ENCODE assay signal across 11 cellular contexts in the genomic region with DNA sequence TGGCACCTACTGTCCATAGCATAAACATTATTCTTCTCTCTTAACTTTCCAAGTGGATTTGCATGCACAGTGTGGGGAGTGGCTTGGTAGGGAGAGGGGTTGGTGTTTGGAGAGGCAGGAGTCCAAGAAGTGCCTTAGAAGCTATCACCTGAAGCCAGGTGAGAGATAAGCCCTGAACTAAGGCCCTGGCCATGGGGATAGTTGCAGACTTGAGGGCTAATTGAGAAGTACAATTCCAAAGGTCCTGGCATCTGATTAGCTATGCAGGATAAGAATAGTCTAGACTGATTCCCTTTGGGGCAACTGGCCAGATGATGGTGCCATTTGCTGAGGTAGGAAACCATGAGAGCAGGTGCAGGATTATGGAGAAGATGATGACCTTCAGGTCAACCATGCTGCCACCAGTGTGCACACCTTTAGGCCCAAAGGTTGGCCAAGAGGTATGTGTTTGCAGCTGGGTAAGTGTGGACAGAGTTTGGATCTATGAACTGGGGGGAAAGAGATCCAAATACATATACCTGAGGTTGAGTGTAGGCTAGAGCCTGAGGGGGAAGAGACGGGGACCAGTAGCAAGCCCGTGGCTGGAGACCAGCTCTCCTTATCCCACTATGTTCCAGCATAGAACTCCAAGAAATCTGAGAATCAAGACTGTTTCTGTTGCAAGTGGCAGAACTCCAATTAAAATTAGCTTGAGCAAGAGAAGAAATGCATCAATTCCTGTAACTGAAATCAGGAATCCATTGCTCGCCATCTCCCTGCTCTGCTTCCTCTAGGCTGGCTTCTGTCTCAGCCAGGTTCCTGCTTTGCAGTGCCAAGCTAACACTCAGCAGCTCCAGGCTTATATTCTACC. TPM values are rescaled to one million over a fixed set of nuclear protein-coding genes. Genes with fewer than 3 reads are reported as not detected.
DNase-seq lines count a peak whose midpoint lies in the region; ATAC-seq and TF ChIP-seq lines count a peak whose summit lies in the region.
"Had no signal": no experiment of that assay in that cellular context is flagged by ENCODE, and none has a peak within 500 bp of the region (broad histone marks: within the 10 kb centered on the region; RNA-seq: fewer than 3 reads in every experiment).

No MANE protein-coding gene starts in this region.

- intact Hi-C loops in Panc1 (cut with micrococcal nuclease; ENCODE audit: unreplicated experiment): no loop called here
- intact Hi-C loops in esophagus muscularis mucosa (cut with DNase I): no loop called here

- no peak overlapping the region for H3K9ac ChIP-seq in parathyroid adenoma

- in situ Hi-C loops in Panc1 (cut with HindIII; ENCODE audit: low pct_unique_long_range_greater_than_20kb, low sequenced_read_pairs): no loop called here

- no peaks in the 10 kb centered on the region for H3K9me3 Mint-ChIP-seq in CD8-positive, alpha-beta memory T cell

- no peak for TF ChIP-seq EP300 in esophagus muscularis mucosa (IDR thresholded peaks at IDR 0.05)

- H3K27ac Mint-ChIP-seq in CD8-positive, alpha-beta memory T cell: peak overlapping the region; percentile 32 to 91 (median 64)

- peaks cover 8% of the 10 kb centered on the region for H3K79me2 ChIP-seq in parathyroid adenoma

- H3K4me1 ChIP-seq in CD8-positive, alpha-beta memory T cell (ENCODE audit: insufficient read depth, low read length): peaks cover 16% of the 10 kb centered on the region
- peaks cover 5% of the 10 kb centered on the region; the same call in 1 of the 2 replicates for H3K4me1 ChIP-seq in Panc1 (ENCODE audit: control insufficient read depth, insufficient read depth, low read length)
- peaks cover 20 to 29% (median 25%) of the 10 kb centered on the region in 4 donors for H3K4me1 ChIP-seq in esophagus muscularis mucosa
- H3K4me1 ChIP-seq in parathyroid adenoma: peaks cover 15% of the 10 kb centered on the region
- peaks cover 10% of the 10 kb centered on the region for H3K4me1 ChIP-seq in SJCRH30

- CTCF ChIA-PET in CD8-positive, alpha-beta memory T cell (lab: Charles Lee): interaction anchor here (0.8 to 12.1 kb wide), 10 partner anchors 11 to 150 kb away, joined by 3 to 185 read pairs (median 4); a partner anchor contains a TSS
- CTCF ChIA-PET in Panc1 (lab: Charles Lee): interaction anchor here (0.5 to 4.0 kb wide), 2 partner anchors 34 to 84 kb away, joined by 3 to 50 read pairs; no protein-coding TSS in a partner anchor

- POLR2A ChIA-PET in CD8-positive, alpha-beta memory T cell (lab: Charles Lee): interaction anchor here (1.5 to 4.9 kb wide), 2 partner anchors 11 to 23 kb away, joined by 5 to 29 read pairs; a partner anchor contains a TSS
- POLR2A ChIA-PET in Panc1 (lab: Charles Lee): no interaction called here

- peaks cover 0 to 12% (median 1%) of the 10 kb centered on the region in 3 donors for H3K36me3 Mint-ChIP-seq in CD8-positive, alpha-beta memory T cell

- no peak overlapping the region for H2AFZ ChIP-seq in parathyroid adenoma

- H3K27ac ChIP-seq in CD8-positive, alpha-beta memory T cell (ENCODE audit: low read depth, low read length): no peak overlapping the region
- H3K27ac ChIP-seq in Panc1 (ENCODE audit: low read length): peak overlapping the region; percentile 84; the same call in 1 of the 2 replicates
- peak overlapping the region; percentile 94 to 96 (median 95) for H3K27ac ChIP-seq in esophagus muscularis mucosa (replicated peaks in 1 of 4)
- H3K27ac ChIP-seq in parathyroid adenoma: peak overlapping the region; percentile 7
- H3K27ac ChIP-seq in SJCRH30: no peak overlapping the region

- TSS peak; percentile 66 for BruUV-seq in Panc1 (replicated peaks; lab: Mats Ljungman, UMichigan)

- no peak overlapping the region for H3K4me2 ChIP-seq in parathyroid adenoma (ENCODE audit: low read length)

- TF ChIP-seq POLR2A in esophagus muscularis mucosa (IDR thresholded peaks at IDR 0.05; ENCODE audit: low read depth): no peak

- H3K4me3 Mint-ChIP-seq in CD8-positive, alpha-beta memory T cell: peak overlapping the region; percentile 93 to 99 (median 97)

- H3K27me3 Mint-ChIP-seq in CD8-positive, alpha-beta memory T cell: no peaks in the 10 kb centered on the region

- H3K4me3 ChIP-seq in CD8-positive, alpha-beta memory T cell (ENCODE audit: low read length): no peak overlapping the region
- H3K4me3 ChIP-seq in Panc1 (ENCODE audit: low read depth in 2 of 2, low read length in 2 of 2): no peak overlapping the region
- H3K4me3 ChIP-seq in esophagus muscularis mucosa: no peak overlapping the region
- no peak overlapping the region for H3K4me3 ChIP-seq in parathyroid adenoma (ENCODE audit: low read depth, low read length)
- H3K4me3 ChIP-seq in SJCRH30: no peak overlapping the region
- H3K4me3 ChIP-seq: K562 had no signal

- no peaks in the 10 kb centered on the region for H3K27me3 ChIP-seq in CD8-positive, alpha-beta memory T cell (ENCODE audit: insufficient read depth, low read length, poor library complexity, severe bottlenecking)
- no peaks in the 10 kb centered on the region for H3K27me3 ChIP-seq in Panc1 (ENCODE audit: control insufficient read depth, insufficient read depth, low read length)
- no peaks in the 10 kb centered on the region for H3K27me3 ChIP-seq in esophagus muscularis mucosa
- no peaks in the 10 kb centered on the region for H3K27me3 ChIP-seq in parathyroid adenoma (ENCODE audit: control insufficient read depth, insufficient read depth, low read length)
- no peaks in the 10 kb centered on the region for H3K27me3 ChIP-seq in SJCRH30

- no peak for ATAC-seq in Panc1
- ATAC-seq: K562 had no signal

- DNase-seq in CD8-positive, alpha-beta memory T cell: no peak
- no peak for DNase-seq in Panc1 (ENCODE audit: low read depth, low spot score)
- no peak for DNase-seq in esophagus muscularis mucosa (ENCODE audit: extremely low spot score)
- DNase-seq in SJCRH30: no peak
- DNase-seq in amniotic stem cell (lab: John Stamatoyannopoulos, UW): no peak
- DNase-seq in SK-N-DZ (ENCODE audit: low spot score): no peak
- DNase-seq: activated CD4-positive, CD25-positive, alpha-beta regulatory T cell had no signal

- H3K4me1 Mint-ChIP-seq in CD8-positive, alpha-beta memory T cell: peaks cover 28 to 37% (median 37%) of the 10 kb centered on the region in 3 donors

- WGBS in esophagus muscularis mucosa: 96% methylated on average over 3 of the region's 3 CpGs

- H3K9me3 ChIP-seq in CD8-positive, alpha-beta memory T cell (ENCODE audit: low read length): no peaks in the 10 kb centered on the region
- no peaks in the 10 kb centered on the region for H3K9me3 ChIP-seq in Panc1 (ENCODE audit: control insufficient read depth, insufficient read depth, low read depth, low read length)
- no peaks in the 10 kb centered on the region for H3K9me3 ChIP-seq in esophagus muscularis mucosa
- no peaks in the 10 kb centered on the region for H3K9me3 ChIP-seq in parathyroid adenoma (ENCODE audit: control insufficient read depth, low read length)
- no peaks in the 10 kb centered on the region for H3K9me3 ChIP-seq in SJCRH30 (replicated peaks)

- no peak for TF ChIP-seq CTCF in Panc1 (IDR thresholded peaks at IDR 0.05)
- no peak for TF ChIP-seq CTCF in esophagus muscularis mucosa (IDR thresholded peaks at IDR 0.05)
- TF ChIP-seq CTCF in parathyroid adenoma (IDR thresholded peaks at IDR 0.05): no peak

- no peaks in the 10 kb centered on the region for H3K36me3 ChIP-seq in CD8-positive, alpha-beta memory T cell (ENCODE audit: insufficient read depth, low read length)
- H3K36me3 ChIP-seq in Panc1 (ENCODE audit: control insufficient read depth, insufficient read depth, low read length): no peaks in the 10 kb centered on the region; the same call in 1 of the 2 replicates
- no peaks in the 10 kb centered on the region for H3K36me3 ChIP-seq in esophagus muscularis mucosa
- no peaks in the 10 kb centered on the region for H3K36me3 ChIP-seq in parathyroid adenoma (ENCODE audit: control insufficient read depth, insufficient read depth, low read length)
- H3K36me3 ChIP-seq in SJCRH30: no peaks in the 10 kb centered on the region; the same call in 1 of the 2 replicates

RNA-seq across cellular contexts. Expression of a gene that starts 1.8 kb away (rescaled TPM):
- 10 to 100 TPM; 79.6 to 88.3 TPM for total RNA-seq in CD8-positive, alpha-beta memory T cell
- 16.9 TPM for polyA plus RNA-seq in CD8-positive, alpha-beta memory T cell
- total RNA-seq in Panc1 (2021; ENCODE audit: unreplicated experiment) (24.5 TPM), esophagus muscularis mucosa (10 to 100 TPM in 3 of 4 donors, 1 to 10 TPM in 1; 9.1 to 20.7 (median 12.5) TPM)
- polyA plus RNA-seq in Panc1 (2012; ENCODE audit: insufficient read length): 43.8 TPM
- 14.9 and 16.2 TPM in 2 replicates for total RNA-seq in SJCRH30 (2014; rRNA removed; shearing (Covaris generic))
- 38.6 and 40.2 TPM in 2 replicates for polyA plus RNA-seq in SK-N-DZ (2014; cell fraction: cytosol; rRNA removed)
- polyA plus RNA-seq in SK-N-DZ (2014; cell fraction: nucleus; rRNA removed): 35.4 and 45.6 TPM in 2 replicates

RNA-seq across cellular contexts. Expression of a gene that starts 21.0 kb away (rescaled TPM):
- total RNA-seq in CD8-positive, alpha-beta memory T cell: not detected
- polyA plus RNA-seq in CD8-positive, alpha-beta memory T cell: not detected
- total RNA-seq in Panc1 (2021; ENCODE audit: unreplicated experiment): not detected
- not detected for polyA plus RNA-seq in Panc1 (2012; ENCODE audit: insufficient read length)
- total RNA-seq in esophagus muscularis mucosa: under 1 TPM in 3 of 4 donors, not detected in 1; 0.26 to 0.34 (median 0.33) TPM
- not detected in 2 replicates for total RNA-seq in SJCRH30 (2014; rRNA removed; shearing (Covaris generic))
- 0.41 TPM in 1 of 2 replicates, not detected in the other for polyA plus RNA-seq in SK-N-DZ (2014; cell fraction: cytosol; rRNA removed)
- 0.39 and 1.4 TPM in 2 replicates for polyA plus RNA-seq in SK-N-DZ (2014; cell fraction: nucleus; rRNA removed)
- total RNA-seq: K562, RPMI7951 had no signal
- polyA plus RNA-seq: K562, keratinocyte had no signal

RNA-seq across cellular contexts. Expression of a gene that starts 22.2 kb away (rescaled TPM):
- 10 to 100 TPM; 69.0 to 72.4 TPM for total RNA-seq in CD8-positive, alpha-beta memory T cell
- 83.9 TPM for polyA plus RNA-seq in CD8-positive, alpha-beta memory T cell
- total RNA-seq in Panc1 (2021; ENCODE audit: unreplicated experiment) (37.4 TPM), esophagus muscularis mucosa (10 to 100 TPM; 56.0 to 74.9 (median 66.8) TPM)
- 37.8 TPM for polyA plus RNA-seq in Panc1 (2012; ENCODE audit: insufficient read length)
- total RNA-seq in SJCRH30 (2014; rRNA removed; shearing (Covaris generic)): 75.2 and 82.0 TPM in 2 replicates
- 101 and 102 TPM in 2 replicates for polyA plus RNA-seq in SK-N-DZ (2014; cell fraction: cytosol; rRNA removed)
- polyA plus RNA-seq in SK-N-DZ (2014; cell fraction: nucleus; rRNA removed): 58.5 and 71.3 TPM in 2 replicates

RNA-seq across cellular contexts. Expression of a gene that starts 22.4 kb away (rescaled TPM):
- 1 to 10 TPM; 1.5 to 1.6 TPM for total RNA-seq in CD8-positive, alpha-beta memory T cell
- polyA plus RNA-seq in CD8-positive, alpha-beta memory T cell: 1.5 TPM
- total RNA-seq in Panc1 (2021; ENCODE audit: unreplicated experiment) (1.4 TPM), esophagus muscularis mucosa (1 to 10 TPM; 1.8 to 3.3 (median 3.0) TPM)
- polyA plus RNA-seq in Panc1 (2012; ENCODE audit: insufficient read length): 0.59 TPM
- total RNA-seq in SJCRH30 (2014; rRNA removed; shearing (Covaris generic)): 3.5 and 4.4 TPM in 2 replicates
- 2.4 and 6.4 TPM in 2 replicates for polyA plus RNA-seq in SK-N-DZ (2014; cell fraction: cytosol; rRNA removed)
- polyA plus RNA-seq in SK-N-DZ (2014; cell fraction: nucleus; rRNA removed): 1.1 and 2.7 TPM in 2 replicates

RNA-seq across cellular contexts. Expression of a gene that starts 38.1 kb away (rescaled TPM):
- total RNA-seq in CD8-positive, alpha-beta memory T cell: 1 to 10 TPM in 1 of 2 experiments, under 1 TPM in 1; 0.58 to 1.1 TPM
- polyA plus RNA-seq in CD8-positive, alpha-beta memory T cell: not detected
- total RNA-seq in Panc1 (2021; ENCODE audit: unreplicated experiment): 0.46 TPM
- not detected for polyA plus RNA-seq in Panc1 (2012; ENCODE audit: insufficient read length)
- under 1 TPM in 3 of 4 donors, not detected in 1; 0.34 to 0.83 (median 0.52) TPM for total RNA-seq in esophagus muscularis mucosa
- total RNA-seq in SJCRH30 (2014; rRNA removed; shearing (Covaris generic)): 137 and 161 TPM in 2 replicates
- 10.0 and 12.6 TPM in 2 replicates for polyA plus RNA-seq in SK-N-DZ (2014; cell fraction: cytosol; rRNA removed)
- polyA plus RNA-seq in SK-N-DZ (2014; cell fraction: nucleus; rRNA removed): 9.1 and 15.9 TPM in 2 replicates
- total RNA-seq: RPMI7951 had no signal
- polyA plus RNA-seq: K562, keratinocyte had no signal

Comparison
In these comparisons a context has a peak if more than half of its experiments do, and no peak if none do; other contexts are left out.
1. H3K27ac ChIP-seq: peak in Panc1 (single experiment), esophagus muscularis mucosa (4 of 4) and parathyroid adenoma (single experiment); none in CD8-positive, alpha-beta memory T cell (single experiment) and SJCRH30 (single experiment).